11 cellular contexts compared by ENCODE assay signal in the genomic region with DNA sequence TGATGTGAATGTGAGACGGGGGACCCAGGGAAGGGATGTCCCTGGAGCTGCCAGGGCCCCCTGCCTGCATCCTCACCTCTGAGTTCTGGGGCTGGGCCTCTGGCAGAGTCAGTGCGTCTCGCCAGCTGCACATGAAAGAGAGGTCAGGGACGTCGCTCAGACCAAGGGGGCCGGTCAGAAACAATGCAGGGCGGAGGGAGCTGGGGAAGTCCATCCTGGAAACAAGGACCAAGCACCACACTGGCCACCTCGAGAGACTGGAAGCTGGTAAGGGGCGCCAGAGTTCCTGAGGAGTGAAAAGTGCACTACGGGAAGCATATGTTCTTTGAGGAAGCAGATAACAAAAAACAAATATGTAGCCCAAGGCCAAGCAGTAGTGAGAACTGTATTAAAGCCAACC. TPM values are rescaled to one million over a fixed set of nuclear protein-coding genes. Genes with fewer than 3 reads are reported as not detected.
DNase-seq lines count a peak whose midpoint lies in the region; ATAC-seq and TF ChIP-seq lines count a peak whose summit lies in the region.
"Had no signal": no experiment of that assay in that cellular context is flagged by ENCODE, and none has a peak within 500 bp of the region (broad histone marks: within the 10 kb centered on the region; RNA-seq: fewer than 3 reads in every experiment).

No MANE protein-coding gene starts in this region.

- RAD21 ChIA-PET in HCT116 (lab: Charles Lee; ENCODE audit: low non-redundant PET in 1 of 2, low total read pairs in 2 of 2, uncharacterized antibody in 2 of 2, unreplicated experiment in 2 of 2), result no interaction called here

- peak overlapping the region in 2 of 3 donors; percentile 66 to 71 for H3K27ac Mint-ChIP-seq in CD4-positive, CD25-positive, alpha-beta regulatory T cell
- H3K27ac Mint-ChIP-seq in natural killer cell treated with Interleukin-12 subunit alpha and Interleukin-12 subunit beta and Interleukin-15 and Interleukin-18, amount 100 ng/mL, for 72 hours, result no peak overlapping the region

- no peaks in the 10 kb centered on the region for H4K20me1 ChIP-seq in HCT116 (ENCODE audit: insufficient read depth)

- H3K36me3 Mint-ChIP-seq in CD4-positive, CD25-positive, alpha-beta regulatory T cell, result peaks cover 11% of the 10 kb centered on the region
- no peaks in the 10 kb centered on the region for H3K36me3 Mint-ChIP-seq in natural killer cell treated with Interleukin-12 subunit alpha and Interleukin-12 subunit beta and Interleukin-15 and Interleukin-18, amount 100 ng/mL, for 72 hours

- no peaks in the 10 kb centered on the region for H3K9me3 ChIP-seq in CD4-positive, CD25-positive, alpha-beta regulatory T cell (ENCODE audit: control insufficient read depth in 2 of 2, low read length in 2 of 2)
- no peaks in the 10 kb centered on the region for H3K9me3 ChIP-seq in HCT116 (ENCODE audit: control insufficient read depth in 1 of 2, insufficient read depth in 1 of 2, low read depth in 1 of 2, low read length in 2 of 2)
- H3K9me3 ChIP-seq: colonic mucosa had no signal

- H3K79me2 ChIP-seq in HCT116 (ENCODE audit: insufficient read depth, low read length), result peaks cover 46% of the 10 kb centered on the region

- no peak overlapping the region for H2AFZ ChIP-seq in HCT116 (ENCODE audit: low read depth, low read length, poor library complexity, severe bottlenecking)

- no peaks in the 10 kb centered on the region for H3K27me3 ChIP-seq in CD4-positive, CD25-positive, alpha-beta regulatory T cell (ENCODE audit: control insufficient read depth, insufficient read depth, low read length)
- no peaks in the 10 kb centered on the region for H3K27me3 ChIP-seq in HCT116 (ENCODE audit: insufficient read depth, low read length)
- H3K27me3 ChIP-seq: colonic mucosa had no signal

- no peaks in the 10 kb centered on the region for H3K9me3 Mint-ChIP-seq in CD4-positive, CD25-positive, alpha-beta regulatory T cell
- no peaks in the 10 kb centered on the region for H3K9me3 Mint-ChIP-seq in natural killer cell treated with Interleukin-12 subunit alpha and Interleukin-12 subunit beta and Interleukin-15 and Interleukin-18, amount 100 ng/mL, for 72 hours

- H3K4me1 ChIP-seq in CD4-positive, CD25-positive, alpha-beta regulatory T cell (ENCODE audit: control insufficient read depth, insufficient read depth, low read length, poor library complexity, severe bottlenecking), result peaks cover 15% of the 10 kb centered on the region
- peaks cover 9 to 14% of the 10 kb centered on the region in 2 experiments; a peak in 3 of 4 replicates for H3K4me1 ChIP-seq in HCT116 (ENCODE audit: control insufficient read depth in 1 of 2, insufficient read depth in 2 of 2, low read length in 2 of 2)
- H3K4me1 ChIP-seq: colonic mucosa had no signal

- H3K27ac ChIP-seq in CD4-positive, CD25-positive, alpha-beta regulatory T cell (ENCODE audit: insufficient read depth, low read length, poor library complexity, severe bottlenecking), result no peak overlapping the region
- H3K27ac ChIP-seq in HCT116 (ENCODE audit: low read depth, low read length) (no peak overlapping the region), coronary artery (no peak overlapping the region)
- H3K27ac ChIP-seq: colonic mucosa had no signal

- no peak for TF ChIP-seq POLR2A in HCT116 (IDR thresholded peaks at IDR 0.05; ENCODE audit: borderline replicate concordance, extremely low read depth, insufficient read depth, insufficient read length)

- H3K36me3 ChIP-seq in CD4-positive, CD25-positive, alpha-beta regulatory T cell (ENCODE audit: control insufficient read depth, insufficient read depth, low read length), result peaks cover 33% of the 10 kb centered on the region
- H3K36me3 ChIP-seq in HCT116 (ENCODE audit: control insufficient read depth in 1 of 2, insufficient read depth in 2 of 2, low read length in 2 of 2), result peaks cover 27 to 43% of the 10 kb centered on the region in 2 experiments; a peak in 3 of 4 replicates
- H3K36me3 ChIP-seq: colonic mucosa had no signal

- no peak for ATAC-seq in CD4-positive, CD25-positive, alpha-beta regulatory T cell (ENCODE audit: low read depth in 2 of 2)
- ATAC-seq in HCT116 (no peak), HG03342 (IDR thresholded peaks at IDR 0.05; ENCODE audit: unreplicated experiment) (no peak)
- no peak for ATAC-seq in natural killer cell treated with Interleukin-12 subunit alpha and Interleukin-12 subunit beta and Interleukin-15 and Interleukin-18, amount 100 ng/mL, for 72 hours

- H3K4me3 ChIP-seq in CD4-positive, CD25-positive, alpha-beta regulatory T cell (ENCODE audit: low read depth, low read length), result no peak overlapping the region
- H3K4me3 ChIP-seq in HCT116 (replicated peaks in 1 of 2; ENCODE audit: low read depth in 1 of 2, low read length in 2 of 2) (no peak overlapping the region), coronary artery (no peak overlapping the region)
- H3K4me3 ChIP-seq: colonic mucosa had no signal

- CTCF ChIA-PET in HCT116 (lab: Charles Lee), result no interaction called here

- H3K4me2 ChIP-seq in HCT116 (ENCODE audit: low read length), result peak overlapping the region; percentile 83; the same call in 1 of the 2 replicates

- H3K4me3 Mint-ChIP-seq in CD4-positive, CD25-positive, alpha-beta regulatory T cell, result peak overlapping the region; percentile 94 to 99 (median 96)
- peak overlapping the region; percentile 94 for H3K4me3 Mint-ChIP-seq in natural killer cell treated with Interleukin-12 subunit alpha and Interleukin-12 subunit beta and Interleukin-15 and Interleukin-18, amount 100 ng/mL, for 72 hours

- no peaks in the 10 kb centered on the region for H3K9me2 ChIP-seq in HCT116 (ENCODE audit: insufficient read depth)

- no peak for TF ChIP-seq RAD21 in HCT116 (IDR thresholded peaks at IDR 0.05; ENCODE audit: low read depth)

- intact Hi-C loops in HCT116 (cut with micrococcal nuclease), result loop anchor here (5.0 to 10.0 kb wide), 2 partner anchors 123 to 300 kb away; no protein-coding TSS in a partner anchor

- H3K4me1 Mint-ChIP-seq in CD4-positive, CD25-positive, alpha-beta regulatory T cell, result peaks cover 0 to 31% (median 17%) of the 10 kb centered on the region in 4 donors
- H3K4me1 Mint-ChIP-seq in natural killer cell treated with Interleukin-12 subunit alpha and Interleukin-12 subunit beta and Interleukin-15 and Interleukin-18, amount 100 ng/mL, for 72 hours (ENCODE audit: low read depth in 2 of 2), result peaks cover 14% of the 10 kb centered on the region in 2 donors

- H3K9ac ChIP-seq in HCT116 (ENCODE audit: low read length), result no peak overlapping the region

- no peak for TF ChIP-seq CTCF in HCT116 (IDR thresholded peaks at IDR 0.05 in 2 of 3, conservative IDR thresholded peaks at IDR 0.05 in 1 of 3; ENCODE audit: borderline replicate concordance in 1 of 3, insufficient read depth in 1 of 3, low read depth in 2 of 3, low read length in 2 of 3)
- no peak for TF ChIP-seq CTCF in coronary artery (IDR thresholded peaks at IDR 0.05)

- H3K27me3 Mint-ChIP-seq in CD4-positive, CD25-positive, alpha-beta regulatory T cell, result peaks cover 4% of the 10 kb centered on the region
- H3K27me3 Mint-ChIP-seq in natural killer cell treated with Interleukin-12 subunit alpha and Interleukin-12 subunit beta and Interleukin-15 and Interleukin-18, amount 100 ng/mL, for 72 hours, result no peaks in the 10 kb centered on the region

- BruUV-seq in HCT116 (replicated peaks; lab: Mats Ljungman, UMichigan), result no TSS peak

- DNase-seq in CD4-positive, CD25-positive, alpha-beta regulatory T cell, result no peak
- no peak for DNase-seq in HCT116 (ENCODE audit: low read depth, low spot score)
- DNase-seq in coronary artery (ENCODE audit: low spot score), result peak; percentile 68
- no peak for DNase-seq in natural killer cell treated with Interleukin-12 subunit alpha and Interleukin-12 subunit beta and Interleukin-15 and Interleukin-18, amount 100 ng/mL, for 72 hours (ENCODE audit: low spot score)
- no peak for DNase-seq in SKM-1 treated with dmso at 0.1 percent for 144 hours (lab: John Stamatoyannopoulos, UW; ENCODE audit: unreplicated experiment)
- DNase-seq in cortex of kidney (lab: John Stamatoyannopoulos, UW), result no peak
- no peak for DNase-seq in SIG-M5 treated with dmso at 0.1 percent for 504 hours (lab: John Stamatoyannopoulos, UW; ENCODE audit: unreplicated experiment)
- DNase-seq: colonic mucosa, foreskin melanocyte, T-helper 9 cell had no signal

- POLR2A ChIA-PET in HCT116 (lab: Charles Lee), result no interaction called here

TF ChIP-seq in HCT116, 20 proteins besides CTCF, POLR2A, EP300 and RAD21 (continues in another document):
- TF ChIP-seq POLR2AphosphoS5 (IDR thresholded peaks at IDR 0.05; ENCODE audit: low read depth, low read length), result no peak

RNA-seq across cellular contexts. Expression of gene TAF1C, which starts 2.1 kb away (rescaled TPM):
- total RNA-seq in CD4-positive, CD25-positive, alpha-beta regulatory T cell, result 90.6 TPM
- 1 to 10 TPM; 6.3 to 8.6 (median 7.2) TPM for polyA plus RNA-seq in CD4-positive, CD25-positive, alpha-beta regulatory T cell
- total RNA-seq in HCT116 (2021; ENCODE audit: unreplicated experiment), result 76.3 TPM
- polyA plus RNA-seq in HCT116 (2012), result 43.4 and 52.0 TPM in 2 replicates
- 10 to 100 TPM; 50.4 to 92.3 TPM for total RNA-seq in natural killer cell treated with Interleukin-12 subunit alpha and Interleukin-12 subunit beta and Interleukin-15 and Interleukin-18, amount 100 ng/mL, for 72 hours

RNA-seq across cellular contexts. Expression of gene ADAD2, which starts 6.2 kb away (rescaled TPM):
- not detected for total RNA-seq in CD4-positive, CD25-positive, alpha-beta regulatory T cell
- under 1 TPM in 3 of 4 donors, not detected in 1; 0.07 to 0.40 (median 0.25) TPM for polyA plus RNA-seq in CD4-positive, CD25-positive, alpha-beta regulatory T cell
- not detected for total RNA-seq in HCT116 (2021; ENCODE audit: unreplicated experiment)
- not detected in 2 replicates for polyA plus RNA-seq in HCT116 (2012)
- total RNA-seq in natural killer cell treated with Interleukin-12 subunit alpha and Interleukin-12 subunit beta and Interleukin-15 and Interleukin-18, amount 100 ng/mL, for 72 hours, result not detected
- total RNA-seq: colonic mucosa had no signal

RNA-seq across cellular contexts. Expression of gene DNAAF1, which starts 39.7 kb away (rescaled TPM):
- 0.27 TPM for total RNA-seq in CD4-positive, CD25-positive, alpha-beta regulatory T cell
- polyA plus RNA-seq in CD4-positive, CD25-positive, alpha-beta regulatory T cell, result under 1 TPM in 3 of 4 donors, not detected in 1; 0.03 to 0.81 (median 0.33) TPM
- total RNA-seq in HCT116 (2021; ENCODE audit: unreplicated experiment), result 0.30 TPM
- 0.35 and 0.44 TPM in 2 replicates for polyA plus RNA-seq in HCT116 (2012)
- not detected for total RNA-seq in natural killer cell treated with Interleukin-12 subunit alpha and Interleukin-12 subunit beta and Interleukin-15 and Interleukin-18, amount 100 ng/mL, for 72 hours

RNA-seq across cellular contexts. Expression of gene HSDL1, which starts 39.8 kb away (rescaled TPM):
- total RNA-seq in CD4-positive, CD25-positive, alpha-beta regulatory T cell, result 17.3 TPM
- 10 to 100 TPM in 1 of 4 donors, 1 to 10 TPM in 3; 6.8 to 10.6 (median 9.6) TPM for polyA plus RNA-seq in CD4-positive, CD25-positive, alpha-beta regulatory T cell
- 35.8 TPM for total RNA-seq in HCT116 (2021; ENCODE audit: unreplicated experiment)
- 13.5 and 22.0 TPM in 2 replicates for polyA plus RNA-seq in HCT116 (2012)
- total RNA-seq in natural killer cell treated with Interleukin-12 subunit alpha and Interleukin-12 subunit beta and Interleukin-15 and Interleukin-18, amount 100 ng/mL, for 72 hours, result 10 to 100 TPM in 1 of 2 donors, 1 to 10 TPM in 1; 7.3 to 21.0 TPM

RNA-seq across cellular contexts. Expression of gene KCNG4, which starts 55.0 kb away (rescaled TPM):
- total RNA-seq in CD4-positive, CD25-positive, alpha-beta regulatory T cell, result not detected
- not detected for polyA plus RNA-seq in CD4-positive, CD25-positive, alpha-beta regulatory T cell
- not detected for total RNA-seq in HCT116 (2021; ENCODE audit: unreplicated experiment)
- not detected in 2 replicates for polyA plus RNA-seq in HCT116 (2012)
- total RNA-seq in natural killer cell treated with Interleukin-12 subunit alpha and Interleukin-12 subunit beta and Interleukin-15 and Interleukin-18, amount 100 ng/mL, for 72 hours, result not detected
- total RNA-seq: colonic mucosa had no signal

Comparison
In these comparisons a context has a peak if more than half of its experiments do, and no peak if none do; other contexts are left out.
1. H3K27ac Mint-ChIP-seq: peak in CD4-positive, CD25-positive, alpha-beta regulatory T cell (2 of 3); none in natural killer cell treated with Interleukin-12 subunit alpha and Interleukin-12 subunit beta and Interleukin-15 and Interleukin-18, amount 100 ng/mL, for 72 hours (0 of 2).